ENCODE assay signal across 9 cellular contexts in genomic region chr5:66828551-66829421, GRCh38.
A peak's percentile ranks its signal among the peaks of the same experiment; 100 is the strongest.
DNase-seq lines count a peak whose midpoint lies in the region; ATAC-seq and TF ChIP-seq lines count a peak whose summit lies in the region.
"Had no signal": no experiment of that assay in that cellular context is flagged by ENCODE, and none has a peak within 500 bp of the region (broad histone marks: within the 10 kb centered on the region; RNA-seq: fewer than 3 reads in every experiment).

No MANE protein-coding gene starts in this region.

- no TSS peak for BruUV-seq in OCI-LY7 (replicated peaks; lab: Mats Ljungman, UMichigan)

- H3K27ac ChIP-seq in OCI-LY7 (ENCODE audit: low read depth, low read length, poor library complexity, severe bottlenecking) = no peak overlapping the region
- peak overlapping the region in 1 of 4 donors; percentile 39 for H3K27ac ChIP-seq in gastroesophageal sphincter
- no peak overlapping the region for H3K27ac ChIP-seq in testis
- H3K27ac ChIP-seq: VCaP had no signal

- peak overlapping the region; percentile 1; the same call in 1 of the 2 replicates for H2AFZ ChIP-seq in OCI-LY7 (ENCODE audit: low read length)

- WGBS in gastroesophageal sphincter (ENCODE audit: low coverage in 1 of 2), 2 donors = 0% methylated on average over 9 to 13 of the region's 21 CpGs
- 19 to 40% methylated on average over 15 to 21 of the region's 21 CpGs for WGBS in testis, 2 donors

- peak overlapping the region; percentile 6; the same call in 1 of the 2 replicates for H3K4me2 ChIP-seq in OCI-LY7 (ENCODE audit: low read length)

- H3K4me1 Mint-ChIP-seq in activated naive CD4-positive, alpha-beta T cell treated with anti-CD3 and anti-CD28 coated beads, Interleukin-2, amount 10 ng/mL, durations not matched to agents 7 days and 5 days = peaks cover 58% of the 10 kb centered on the region
- peaks cover 54% of the 10 kb centered on the region for H3K4me1 Mint-ChIP-seq in nephron progenitor cell

- H3K36me3 ChIP-seq in ES-I3 (ENCODE audit: insufficient read depth, low read length) (no peaks in the 10 kb centered on the region), OCI-LY7 (ENCODE audit: insufficient read depth, low read length) (no peaks in the 10 kb centered on the region), gastroesophageal sphincter (no peaks in the 10 kb centered on the region), testis (ENCODE audit: low read depth, missing control alignments) (no peaks in the 10 kb centered on the region)

- peak overlapping the region; percentile 93 for H3K27ac Mint-ChIP-seq in activated naive CD4-positive, alpha-beta T cell treated with anti-CD3 and anti-CD28 coated beads, Interleukin-2, amount 10 ng/mL, durations not matched to agents 7 days and 5 days
- H3K27ac Mint-ChIP-seq in nephron progenitor cell = peak overlapping the region; percentile 83

- peaks cover 11% of the 10 kb centered on the region for H3K4me1 ChIP-seq in ES-I3 (ENCODE audit: insufficient read depth, low read length)
- no peaks in the 10 kb centered on the region for H3K4me1 ChIP-seq in OCI-LY7 (ENCODE audit: insufficient read depth, low read length, poor library complexity, severe bottlenecking)
- peaks cover 0 to 21% (median 0%) of the 10 kb centered on the region in 3 donors for H3K4me1 ChIP-seq in gastroesophageal sphincter
- H3K4me1 ChIP-seq in testis = no peaks in the 10 kb centered on the region

- H4K20me1 ChIP-seq in OCI-LY7 (ENCODE audit: insufficient read depth, low read length) = no peaks in the 10 kb centered on the region

- no peaks in the 10 kb centered on the region for H3K9me3 ChIP-seq in ES-I3 (ENCODE audit: control insufficient read depth, insufficient read depth, low read length)
- no peaks in the 10 kb centered on the region for H3K9me3 ChIP-seq in OCI-LY7 (ENCODE audit: low read length)
- no peaks in the 10 kb centered on the region for H3K9me3 ChIP-seq in gastroesophageal sphincter
- H3K9me3 ChIP-seq in testis = no peaks in the 10 kb centered on the region

- H3K27me3 ChIP-seq in gastroesophageal sphincter = peaks cover 27% of the 10 kb centered on the region
- H3K27me3 ChIP-seq in testis = no peaks in the 10 kb centered on the region

- peak; percentile 78 for ATAC-seq in HG03039 (IDR thresholded peaks at IDR 0.05; ENCODE audit: unreplicated experiment)
- ATAC-seq in gastroesophageal sphincter = peak; percentile 92
- ATAC-seq in GM21528 (IDR thresholded peaks at IDR 0.05; ENCODE audit: low FRiP score, unreplicated experiment) = no peak

- H3K4me3 Mint-ChIP-seq in activated naive CD4-positive, alpha-beta T cell treated with anti-CD3 and anti-CD28 coated beads, Interleukin-2, amount 10 ng/mL, durations not matched to agents 7 days and 5 days = peak overlapping the region; percentile 77
- H3K4me3 Mint-ChIP-seq in nephron progenitor cell = peak overlapping the region; percentile 83

- POLR2A ChIA-PET in OCI-LY7 (lab: Charles Lee) = interaction anchor here (1.8 kb wide), 1 partner anchor 15 kb away, joined by 5 read pairs; no protein-coding TSS in a partner anchor

- TF ChIP-seq POLR2A in gastroesophageal sphincter (IDR thresholded peaks at IDR 0.05) (no peak), testis (IDR thresholded peaks at IDR 0.05) (no peak)

- TF ChIP-seq CTCF in OCI-LY7 (conservative IDR thresholded peaks at IDR 0.05; ENCODE audit: low read length) (no peak), gastroesophageal sphincter (IDR thresholded peaks at IDR 0.05) (no peak), nephron progenitor cell (IDR thresholded peaks at IDR 0.05) (no peak), testis (IDR thresholded peaks at IDR 0.05) (no peak)

- CTCF ChIA-PET in OCI-LY7 (lab: Charles Lee; ENCODE audit: unreplicated experiment) = no interaction called here
- CTCF ChIA-PET in activated naive CD4-positive, alpha-beta T cell treated with anti-CD3 and anti-CD28 coated beads, Interleukin-2, amount 10 ng/mL, durations not matched to agents 7 days and 5 days (lab: Charles Lee) = interaction anchor here (1.0 to 5.3 kb wide), 9 partner anchors 10 to 522 kb away, joined by 3 to 58 read pairs (median 5); no protein-coding TSS in a partner anchor

- H3K9me3 Mint-ChIP-seq in activated naive CD4-positive, alpha-beta T cell treated with anti-CD3 and anti-CD28 coated beads, Interleukin-2, amount 10 ng/mL, durations not matched to agents 7 days and 5 days = no peaks in the 10 kb centered on the region
- H3K9me3 Mint-ChIP-seq in nephron progenitor cell = no peaks in the 10 kb centered on the region

- H3K9ac ChIP-seq in ES-I3 (ENCODE audit: low read depth, low read length) = peak overlapping the region; percentile 36

- H3K36me3 Mint-ChIP-seq in activated naive CD4-positive, alpha-beta T cell treated with anti-CD3 and anti-CD28 coated beads, Interleukin-2, amount 10 ng/mL, durations not matched to agents 7 days and 5 days = peaks cover 8% of the 10 kb centered on the region
- no peaks in the 10 kb centered on the region for H3K36me3 Mint-ChIP-seq in nephron progenitor cell (ENCODE audit: low read depth)

- intact Hi-C loops in OCI-LY7 (cut with micrococcal nuclease; ENCODE audit: unreplicated experiment) (no loop called here), testis (cut with DNase I; ENCODE audit: low total_unique reads) (no loop called here)

- no peaks in the 10 kb centered on the region for H3K9me2 ChIP-seq in OCI-LY7 (ENCODE audit: insufficient read depth, low read length)

- DNase-seq in OCI-LY7 (ENCODE audit: low spot score) (no peak), nephron progenitor cell (peak; percentile 64), testis (peak; percentile 83)
- peak; percentile 83 for DNase-seq in activated naive CD4-positive, alpha-beta T cell treated with anti-CD3 and anti-CD28 coated beads, Interleukin-2, amount 10 ng/mL, durations not matched to agents 7 days and 5 days

- H3K4me3 ChIP-seq in OCI-LY7 (ENCODE audit: low read depth, low read length, poor library complexity, severe bottlenecking) (no peak overlapping the region), gastroesophageal sphincter (peak overlapping the region; percentile 44 to 60), testis (no peak overlapping the region)

- H3K79me2 ChIP-seq in OCI-LY7 (ENCODE audit: insufficient read depth, low read depth, low read length) = no peaks in the 10 kb centered on the region

- TF ChIP-seq EP300 in gastroesophageal sphincter (IDR thresholded peaks at IDR 0.05) = no peak

- no peaks in the 10 kb centered on the region for H3K27me3 Mint-ChIP-seq in activated naive CD4-positive, alpha-beta T cell treated with anti-CD3 and anti-CD28 coated beads, Interleukin-2, amount 10 ng/mL, durations not matched to agents 7 days and 5 days
- H3K27me3 Mint-ChIP-seq in nephron progenitor cell (ENCODE audit: low read depth, poor library complexity) = peaks cover 11% of the 10 kb centered on the region

Comparison
In these comparisons a context has a peak if more than half of its experiments do, and no peak if none do; other contexts are left out.
1. H3K4me3 ChIP-seq: peak in gastroesophageal sphincter (2 of 2); none in OCI-LY7 (single experiment) and testis (0 of 2).